ENCODE assay signal across 19 cellular contexts in genomic region chr1:25622526-25622925, GRCh38. TPM values are rescaled to one million over a fixed set of nuclear protein-coding genes. Genes with fewer than 3 reads are reported as not detected.
DNase-seq lines count a peak whose midpoint lies in the region; ATAC-seq and TF ChIP-seq lines count a peak whose summit lies in the region.
"Had no signal": no experiment of that assay in that cellular context is flagged by ENCODE, and none has a peak within 500 bp of the region (broad histone marks: within the 10 kb centered on the region; RNA-seq: fewer than 3 reads in every experiment).

No MANE protein-coding gene starts in this region.

- H3K4me3 ChIP-seq in WERI-Rb-1 (ENCODE audit: low read depth, low read length): no peak overlapping the region
- H3K4me3 ChIP-seq: testis had no signal

- peak; percentile 41 for DNase-seq in activated CD8-positive, alpha-beta memory T cell treated with anti-CD3 and anti-CD28 coated beads, Interleukin-2, amount 50 U/mL, for 4 hours
- DNase-seq in activated CD8-positive, alpha-beta memory T cell treated with anti-CD3 and anti-CD28 coated beads, Interleukin-2, amount 10 ng/mL, durations not matched to agents 7 days and 5 days: no peak
- peak; percentile 29 for DNase-seq in activated CD4-positive, alpha-beta T cell treated with anti-CD3 and anti-CD28 coated beads for 1 hour
- no peak for DNase-seq in activated naive CD8-positive, alpha-beta T cell treated with anti-CD3 and anti-CD28 coated beads for 36 hours
- DNase-seq in stimulated activated CD4-positive, alpha-beta T cell treated with anti-CD3 and anti-CD28 coated beads, Interleukin-4, amount 100 ng/mL, for 1 hour: peak; percentile 31
- DNase-seq in NCI-H82 (lab: John Stamatoyannopoulos, UW) (no peak), iPS-NIHi11 (ENCODE audit: low spot score) (no peak), WERI-Rb-1 (no peak)
- DNase-seq: aorta; cerebellar nuclear complex; effector CD8-positive, alpha-beta T cell; GDM1; glutamatergic neuron; H9; left colon; NCI-H187; nephron progenitor cell; testis had no signal

- peaks cover 33% of the 10 kb centered on the region for H3K36me3 Mint-ChIP-seq in activated CD8-positive, alpha-beta memory T cell treated with anti-CD3 and anti-CD28 coated beads, Interleukin-2, amount 10 ng/mL, durations not matched to agents 7 days and 5 days
- H3K36me3 Mint-ChIP-seq in activated naive CD8-positive, alpha-beta T cell treated with anti-CD3 and anti-CD28 coated beads for 36 hours: peaks cover 19% of the 10 kb centered on the region

- no peaks in the 10 kb centered on the region for H3K9me3 ChIP-seq in WERI-Rb-1 (ENCODE audit: severe bottlenecking)
- H3K9me3 ChIP-seq: testis had no signal

- CTCF ChIA-PET in activated CD8-positive, alpha-beta memory T cell treated with anti-CD3 and anti-CD28 coated beads, Interleukin-2, amount 10 ng/mL, durations not matched to agents 7 days and 5 days (lab: Charles Lee): interaction anchor here (0.6 to 3.1 kb wide), 4 partner anchors 20 to 1303 kb away, joined by 3 to 16 read pairs (median 3); no protein-coding TSS in a partner anchor

- H3K4me1 Mint-ChIP-seq in activated CD8-positive, alpha-beta memory T cell treated with anti-CD3 and anti-CD28 coated beads, Interleukin-2, amount 10 ng/mL, durations not matched to agents 7 days and 5 days: peaks cover 71% of the 10 kb centered on the region
- H3K4me1 Mint-ChIP-seq in activated naive CD8-positive, alpha-beta T cell treated with anti-CD3 and anti-CD28 coated beads for 36 hours: peaks cover 68% of the 10 kb centered on the region

- H3K27me3 ChIP-seq in WERI-Rb-1 (ENCODE audit: insufficient read depth, low read depth, severe bottlenecking): no peaks in the 10 kb centered on the region
- H3K27me3 ChIP-seq: testis had no signal

- no peak overlapping the region for H3K27ac Mint-ChIP-seq in activated CD8-positive, alpha-beta memory T cell treated with anti-CD3 and anti-CD28 coated beads, Interleukin-2, amount 10 ng/mL, durations not matched to agents 7 days and 5 days
- peak overlapping the region; percentile 18 for H3K27ac Mint-ChIP-seq in activated naive CD8-positive, alpha-beta T cell treated with anti-CD3 and anti-CD28 coated beads for 36 hours
- H3K27ac Mint-ChIP-seq: H9, mesothelial cell of epicardium, nephron progenitor cell had no signal

- ATAC-seq in activated CD8-positive, alpha-beta memory T cell treated with anti-CD3 and anti-CD28 coated beads, Interleukin-2, amount 10 ng/mL, durations not matched to agents 7 days and 5 days: no peak
- ATAC-seq: left colon had no signal

- H3K4me3 Mint-ChIP-seq in activated CD8-positive, alpha-beta memory T cell treated with anti-CD3 and anti-CD28 coated beads, Interleukin-2, amount 10 ng/mL, durations not matched to agents 7 days and 5 days: no peak overlapping the region
- no peak overlapping the region for H3K4me3 Mint-ChIP-seq in activated naive CD8-positive, alpha-beta T cell treated with anti-CD3 and anti-CD28 coated beads for 36 hours
- H3K4me3 Mint-ChIP-seq: H9, mesothelial cell of epicardium, nephron progenitor cell had no signal

- no peaks in the 10 kb centered on the region for H3K36me3 ChIP-seq in WERI-Rb-1

- H3K9me3 Mint-ChIP-seq in activated CD8-positive, alpha-beta memory T cell treated with anti-CD3 and anti-CD28 coated beads, Interleukin-2, amount 10 ng/mL, durations not matched to agents 7 days and 5 days (ENCODE audit: low read depth): peaks cover 3% of the 10 kb centered on the region
- peaks cover 5% of the 10 kb centered on the region for H3K9me3 Mint-ChIP-seq in activated naive CD8-positive, alpha-beta T cell treated with anti-CD3 and anti-CD28 coated beads for 36 hours

- peaks cover 64% of the 10 kb centered on the region for H3K27me3 Mint-ChIP-seq in activated CD8-positive, alpha-beta memory T cell treated with anti-CD3 and anti-CD28 coated beads, Interleukin-2, amount 10 ng/mL, durations not matched to agents 7 days and 5 days
- peaks cover 4% of the 10 kb centered on the region for H3K27me3 Mint-ChIP-seq in activated naive CD8-positive, alpha-beta T cell treated with anti-CD3 and anti-CD28 coated beads for 36 hours

- no peak overlapping the region for H3K27ac ChIP-seq in WERI-Rb-1
- H3K27ac ChIP-seq: testis had no signal

- no peak for TF ChIP-seq CTCF in WERI-Rb-1 (IDR thresholded peaks at IDR 0.05; ENCODE audit: low read depth, low read length)

RNA-seq across cellular contexts. Expression of gene MAN1C1, which starts 5.9 kb away (rescaled TPM):
- total RNA-seq in activated CD8-positive, alpha-beta memory T cell treated with anti-CD3 and anti-CD28 coated beads, Interleukin-2, amount 10 ng/mL, durations not matched to agents 7 days and 5 days: 10 to 100 TPM; 15.5 to 20.0 TPM
- 1 to 10 TPM; 5.1 to 5.3 TPM for total RNA-seq in activated naive CD8-positive, alpha-beta T cell treated with anti-CD3 and anti-CD28 coated beads for 36 hours

Comparison
In these comparisons a context has a peak if more than half of its experiments do, and no peak if none do; other contexts are left out.
1. DNase-seq: peak in activated CD8-positive, alpha-beta memory T cell treated with anti-CD3 and anti-CD28 coated beads, Interleukin-2, amount 50 U/mL, for 4 hours (single experiment), activated CD4-positive, alpha-beta T cell treated with anti-CD3 and anti-CD28 coated beads for 1 hour (single experiment) and stimulated activated CD4-positive, alpha-beta T cell treated with anti-CD3 and anti-CD28 coated beads, Interleukin-4, amount 100 ng/mL, for 1 hour (single experiment); none in activated CD8-positive, alpha-beta memory T cell treated with anti-CD3 and anti-CD28 coated beads, Interleukin-2, amount 10 ng/mL, durations not matched to agents 7 days and 5 days (single experiment), activated naive CD8-positive, alpha-beta T cell treated with anti-CD3 and anti-CD28 coated beads for 36 hours (single experiment), NCI-H82 (single experiment), iPS-NIHi11 (single experiment) and WERI-Rb-1 (single experiment).